Comparison of ENCODE assay signal across 20 cellular contexts in genomic region chr19:31270897-31271568, GRCh38.
DNase-seq lines count a peak whose midpoint lies in the region; ATAC-seq and TF ChIP-seq lines count a peak whose summit lies in the region.
"Had no signal": no experiment of that assay in that cellular context is flagged by ENCODE, and none has a peak within 500 bp of the region (broad histone marks: within the 10 kb centered on the region; RNA-seq: fewer than 3 reads in every experiment).

No MANE protein-coding gene starts in this region.

- H3K27ac ChIP-seq in neural progenitor cell, result no peak overlapping the region
- no peak overlapping the region for H3K27ac ChIP-seq in lower lobe of right lung
- H3K27ac ChIP-seq: SJCRH30 had no signal

- no peaks in the 10 kb centered on the region for H3F3A ChIP-seq in neural progenitor cell (ENCODE audit: low read depth)

- H3K27me3 Mint-ChIP-seq in neural progenitor cell (ENCODE audit: insufficient read depth, low read depth), result peaks cover 2% of the 10 kb centered on the region
- H3K27me3 Mint-ChIP-seq: B cell; dendritic cell treated with granulocyte-macrophage colony-stimulating factor and Interleukin-4, amounts not matched to agents 40 ng/mL and 50 ng/mL, for 4 days had no signal

- H3K4me2 ChIP-seq in neural progenitor cell, result no peak overlapping the region

- DNase-seq in AG20443 (ENCODE audit: low spot score) (peak; percentile 68), NCI-H226 (peak; percentile 12), fibroblast of gingiva (ENCODE audit: low read depth) (peak; percentile 66), neural progenitor cell (ENCODE audit: low spot score) (no peak), lower lobe of right lung (no peak), KG1 (lab: John Stamatoyannopoulos, UW) (no peak)
- no peak for DNase-seq in activated CD8-positive, alpha-beta memory T cell treated with anti-CD3 and anti-CD28 coated beads, Interleukin-2, amount 50 U/mL, for 4 hours
- DNase-seq: activated CD4-positive, alpha-beta T cell treated with anti-CD3 and anti-CD28 coated beads, Interleukin-2, amount 50 U/mL, for 48 hours; amygdala; erythroblast; naive thymus-derived CD8-positive, alpha-beta T cell; NCI-H1105; NCI-H345 had no signal

- no peak overlapping the region for H2AFZ ChIP-seq in neural progenitor cell (replicated peaks)

- no peak overlapping the region for H3K9ac ChIP-seq in neural progenitor cell

- H3K9me3 ChIP-seq in neural progenitor cell (ENCODE audit: low read depth) (no peaks in the 10 kb centered on the region), lower lobe of right lung (no peaks in the 10 kb centered on the region)
- H3K9me3 ChIP-seq: SJCRH30 had no signal

- no peaks in the 10 kb centered on the region for H3K36me3 Mint-ChIP-seq in neural progenitor cell
- H3K36me3 Mint-ChIP-seq: naive thymus-derived CD8-positive, alpha-beta T cell; stimulated activated effector memory CD8-positive, alpha-beta T cell treated with anti-CD3 and anti-CD28 coated beads, Interleukin-12 subunit alpha, Interleukin-12 subunit beta, amount 100 ng/mL, for 72 hours had no signal

- H3K4me3 Mint-ChIP-seq in neural progenitor cell, result no peak overlapping the region
- H3K4me3 Mint-ChIP-seq: B cell; dendritic cell treated with granulocyte-macrophage colony-stimulating factor and Interleukin-4, amounts not matched to agents 40 ng/mL and 50 ng/mL, for 4 days; naive thymus-derived CD8-positive, alpha-beta T cell; stimulated activated effector memory CD8-positive, alpha-beta T cell treated with anti-CD3 and anti-CD28 coated beads, Interleukin-12 subunit alpha, Interleukin-12 subunit beta, amount 100 ng/mL, for 72 hours; type B pancreatic cell had no signal

- H3K79me2 ChIP-seq in neural progenitor cell (ENCODE audit: low read depth), result no peaks in the 10 kb centered on the region

- intact Hi-C loops in lower lobe of right lung (cut with DNase I), result no loop called here

- H3K4me3 ChIP-seq in neural progenitor cell (no peak overlapping the region), lower lobe of right lung (no peak overlapping the region)
- H3K4me3 ChIP-seq: SJCRH30 had no signal

- H3K4me1 ChIP-seq in neural progenitor cell (no peaks in the 10 kb centered on the region), lower lobe of right lung (no peaks in the 10 kb centered on the region)

- H3K9me3 Mint-ChIP-seq in neural progenitor cell, result peaks cover 2% of the 10 kb centered on the region
- H3K9me3 Mint-ChIP-seq: dendritic cell treated with granulocyte-macrophage colony-stimulating factor and Interleukin-4, amounts not matched to agents 40 ng/mL and 50 ng/mL, for 4 days; stimulated activated effector memory CD8-positive, alpha-beta T cell treated with anti-CD3 and anti-CD28 coated beads, Interleukin-12 subunit alpha, Interleukin-12 subunit beta, amount 100 ng/mL, for 72 hours; type B pancreatic cell had no signal

- H3K27ac Mint-ChIP-seq in neural progenitor cell, result peak overlapping the region; percentile 19
- H3K27ac Mint-ChIP-seq: B cell; dendritic cell treated with granulocyte-macrophage colony-stimulating factor and Interleukin-4, amounts not matched to agents 40 ng/mL and 50 ng/mL, for 4 days; naive thymus-derived CD8-positive, alpha-beta T cell; stimulated activated effector memory CD8-positive, alpha-beta T cell treated with anti-CD3 and anti-CD28 coated beads, Interleukin-12 subunit alpha, Interleukin-12 subunit beta, amount 100 ng/mL, for 72 hours; type B pancreatic cell had no signal

- no peak for ATAC-seq in lower lobe of right lung
- ATAC-seq in HG03432 (IDR thresholded peaks at IDR 0.05; ENCODE audit: unreplicated experiment), result no peak
- ATAC-seq: HepG2; naive thymus-derived CD8-positive, alpha-beta T cell; stimulated activated effector memory CD8-positive, alpha-beta T cell treated with anti-CD3 and anti-CD28 coated beads, Interleukin-12 subunit alpha, Interleukin-12 subunit beta, amount 100 ng/mL, for 72 hours had no signal

- TF ChIP-seq CTCF in neural progenitor cell (IDR thresholded peaks at IDR 0.05) (no peak), lower lobe of right lung (IDR thresholded peaks at IDR 0.05) (no peak)

- H3K27me3 ChIP-seq in neural progenitor cell (no peaks in the 10 kb centered on the region), lower lobe of right lung (ENCODE audit: low read depth) (no peaks in the 10 kb centered on the region)
- H3K27me3 ChIP-seq: SJCRH30 had no signal

- no peaks in the 10 kb centered on the region for H4K20me1 ChIP-seq in neural progenitor cell (ENCODE audit: low read depth)

- peaks cover 22% of the 10 kb centered on the region for H3K4me1 Mint-ChIP-seq in neural progenitor cell
- H3K4me1 Mint-ChIP-seq: B cell had no signal

- H3K36me3 ChIP-seq in neural progenitor cell (no peaks in the 10 kb centered on the region), lower lobe of right lung (no peaks in the 10 kb centered on the region)

Comparison
In these comparisons a context has a peak if more than half of its experiments do, and no peak if none do; other contexts are left out.
1. DNase-seq: peak in AG20443 (single experiment), NCI-H226 (single experiment) and fibroblast of gingiva (single experiment); none in neural progenitor cell (single experiment), lower lobe of right lung (single experiment), KG1 (single experiment) and activated CD8-positive, alpha-beta memory T cell treated with anti-CD3 and anti-CD28 coated beads, Interleukin-2, amount 50 U/mL, for 4 hours (single experiment).